In genomic region chr18:24228661-24229053, GRCh38 we compare ENCODE assay signal across 27 cellular contexts.
DNase-seq lines count a peak whose midpoint lies in the region; ATAC-seq and TF ChIP-seq lines count a peak whose summit lies in the region.
"Had no signal": no experiment of that assay in that cellular context is flagged by ENCODE, and none has a peak within 500 bp of the region (broad histone marks: within the 10 kb centered on the region; RNA-seq: fewer than 3 reads in every experiment).

No MANE protein-coding gene starts in this region.

- POLR2A ChIA-PET in MCF 10A (lab: Yijun Ruan, JAX), result no interaction called here

- TF ChIP-seq CTCF in MCF 10A (IDR thresholded peaks at IDR 0.05; ENCODE audit: unreplicated experiment) (no peak), breast epithelium (IDR thresholded peaks at IDR 0.05) (no peak), brain microvascular endothelial cell (IDR thresholded peaks at IDR 0.05; ENCODE audit: low read depth, low read length, missing control alignments) (no peak), body of pancreas (IDR thresholded peaks at IDR 0.05) (no peak)

- no peaks in the 10 kb centered on the region for H3K9me3 Mint-ChIP-seq in MCF 10A (ENCODE audit: unreplicated experiment)
- H3K9me3 Mint-ChIP-seq: activated CD8-positive, alpha-beta T cell treated with anti-CD3 and anti-CD28 coated beads for 36 hours; activated naive CD4-positive, alpha-beta T cell treated with anti-CD3 and anti-CD28 coated beads, Interleukin-2, amount 50 U/mL, for 24 hours; dendritic cell treated with granulocyte-macrophage colony-stimulating factor and Interleukin-4, amounts not matched to agents 40 ng/mL and 50 ng/mL, for 4 days; immature natural killer cell; natural killer cell; WTC11 had no signal

- no peak overlapping the region for H3K27ac Mint-ChIP-seq in MCF 10A (ENCODE audit: low read depth, unreplicated experiment)
- H3K27ac Mint-ChIP-seq: activated CD8-positive, alpha-beta T cell treated with anti-CD3 and anti-CD28 coated beads for 36 hours; activated naive CD4-positive, alpha-beta T cell treated with anti-CD3 and anti-CD28 coated beads, Interleukin-2, amount 50 U/mL, for 24 hours; dendritic cell treated with granulocyte-macrophage colony-stimulating factor and Interleukin-4, amounts not matched to agents 40 ng/mL and 50 ng/mL, for 4 days; immature natural killer cell; natural killer cell; progenitor cell of endocrine pancreas; WTC11 had no signal

- peak; percentile 21 for DNase-seq in MCF 10A (ENCODE audit: unreplicated experiment)
- no peak for DNase-seq in breast epithelium (ENCODE audit: low spot score in 2 of 2)
- DNase-seq in brain microvascular endothelial cell, result no peak
- DNase-seq in left colon, result peak in 1 of 2 donors; percentile 11
- DNase-seq in body of pancreas, result no peak
- DNase-seq in cerebellum (ENCODE audit: low spot score), result no peak
- no peak for DNase-seq in NCI-H1048 (lab: John Stamatoyannopoulos, UW)
- DNase-seq: activated CD8-positive, alpha-beta T cell treated with anti-CD3 and anti-CD28 coated beads for 36 hours; activated T-cell treated with anti-CD3 and anti-CD28 coated beads, Interleukin-2, amount 50 U/mL, for 48 hours; GF-D8; head of caudate nucleus; immature natural killer cell; natural killer cell; NCI-H2029; NCI-H446; SHP77; spleen had no signal

- H3K27me3 ChIP-seq in breast epithelium (no peaks in the 10 kb centered on the region), brain microvascular endothelial cell (replicated peaks) (no peaks in the 10 kb centered on the region), body of pancreas (no peaks in the 10 kb centered on the region)
- H3K27me3 ChIP-seq: BLaER1, spleen had no signal

- TF ChIP-seq POLR2A in breast epithelium (IDR thresholded peaks at IDR 0.05) (no peak), body of pancreas (IDR thresholded peaks at IDR 0.05) (no peak)

- H3K4me3 ChIP-seq in breast epithelium, result no peak overlapping the region
- no peak overlapping the region for H3K4me3 ChIP-seq in brain microvascular endothelial cell (ENCODE audit: low read depth, low read length)
- H3K4me3 ChIP-seq in body of pancreas, result no peak overlapping the region
- H3K4me3 ChIP-seq: BLaER1, GM12878, lung, spleen, thoracic aorta had no signal

- no TSS peak for BruUV-seq in MCF 10A (replicated peaks; lab: Mats Ljungman, UMichigan)

- H3K9me3 ChIP-seq in breast epithelium, result no peaks in the 10 kb centered on the region
- H3K9me3 ChIP-seq in body of pancreas, result no peaks in the 10 kb centered on the region
- H3K9me3 ChIP-seq: BLaER1, spleen, thoracic aorta had no signal

- WGBS in body of pancreas, 2 donors, result 94 to 99% methylated on average over 6 of the region's 6 CpGs

- CTCF ChIA-PET in MCF 10A (lab: Yijun Ruan, JAX), result interaction anchor here (0.7 to 1.0 kb wide), 2 partner anchors 14 to 27 kb away, joined by 3 to 8 read pairs; no protein-coding TSS in a partner anchor

- no peaks in the 10 kb centered on the region for H3K36me3 Mint-ChIP-seq in MCF 10A (ENCODE audit: insufficient read depth, unreplicated experiment)
- H3K36me3 Mint-ChIP-seq: activated naive CD4-positive, alpha-beta T cell treated with anti-CD3 and anti-CD28 coated beads, Interleukin-2, amount 50 U/mL, for 24 hours; immature natural killer cell; natural killer cell had no signal

- H3K4me1 ChIP-seq in breast epithelium (no peaks in the 10 kb centered on the region), body of pancreas (peaks cover 22% of the 10 kb centered on the region)
- H3K4me1 ChIP-seq: BLaER1 had no signal

- intact Hi-C loops in MCF 10A (cut with micrococcal nuclease) (no loop called here), breast epithelium (cut with DNase I; ENCODE audit: low total_unique reads) (no loop called here), left colon (cut with DNase I, micrococcal nuclease) (no loop called here), body of pancreas (cut with DNase I) (no loop called here)

- peaks cover 21% of the 10 kb centered on the region for H3K4me1 Mint-ChIP-seq in MCF 10A (ENCODE audit: insufficient read depth, unreplicated experiment)
- H3K4me1 Mint-ChIP-seq: activated naive CD4-positive, alpha-beta T cell treated with anti-CD3 and anti-CD28 coated beads, Interleukin-2, amount 50 U/mL, for 24 hours; immature natural killer cell; natural killer cell had no signal

- no peaks in the 10 kb centered on the region for H3K36me3 ChIP-seq in breast epithelium
- H3K36me3 ChIP-seq in brain microvascular endothelial cell (replicated peaks), result no peaks in the 10 kb centered on the region
- H3K36me3 ChIP-seq in body of pancreas (replicated peaks in 1 of 2; ENCODE audit: insufficient read depth in 1 of 2, low read depth in 2 of 2), result no peaks in the 10 kb centered on the region
- H3K36me3 ChIP-seq: thoracic aorta had no signal

- in situ Hi-C loops in brain microvascular endothelial cell (cut with HindIII; ENCODE audit: low pct_ligation_motif_present, low sequenced_read_pairs), result no loop called here

- no peak overlapping the region for H3K4me3 Mint-ChIP-seq in MCF 10A (ENCODE audit: unreplicated experiment)
- H3K4me3 Mint-ChIP-seq: activated CD8-positive, alpha-beta T cell treated with anti-CD3 and anti-CD28 coated beads for 36 hours; activated naive CD4-positive, alpha-beta T cell treated with anti-CD3 and anti-CD28 coated beads, Interleukin-2, amount 50 U/mL, for 24 hours; dendritic cell treated with granulocyte-macrophage colony-stimulating factor and Interleukin-4, amounts not matched to agents 40 ng/mL and 50 ng/mL, for 4 days; immature natural killer cell; natural killer cell; WTC11 had no signal

- H3K27me3 Mint-ChIP-seq in MCF 10A (ENCODE audit: insufficient read depth, unreplicated experiment), result no peaks in the 10 kb centered on the region
- H3K27me3 Mint-ChIP-seq: dendritic cell treated with granulocyte-macrophage colony-stimulating factor and Interleukin-4, amounts not matched to agents 40 ng/mL and 50 ng/mL, for 4 days; progenitor cell of endocrine pancreas had no signal

- H3K27ac ChIP-seq in breast epithelium (no peak overlapping the region), brain microvascular endothelial cell (peak overlapping the region; percentile 46), body of pancreas (no peak overlapping the region)
- H3K27ac ChIP-seq: 22Rv1, BLaER1, spleen, thoracic aorta had no signal

- ATAC-seq in left colon (peak; percentile 60), body of pancreas (no peak), GM21367 (IDR thresholded peaks at IDR 0.05; ENCODE audit: unreplicated experiment) (no peak)
- ATAC-seq: activated CD8-positive, alpha-beta T cell treated with anti-CD3 and anti-CD28 coated beads for 36 hours; GM12878; natural killer cell had no signal
